ENCODE assay signal across 20 cellular contexts in the genomic region with DNA sequence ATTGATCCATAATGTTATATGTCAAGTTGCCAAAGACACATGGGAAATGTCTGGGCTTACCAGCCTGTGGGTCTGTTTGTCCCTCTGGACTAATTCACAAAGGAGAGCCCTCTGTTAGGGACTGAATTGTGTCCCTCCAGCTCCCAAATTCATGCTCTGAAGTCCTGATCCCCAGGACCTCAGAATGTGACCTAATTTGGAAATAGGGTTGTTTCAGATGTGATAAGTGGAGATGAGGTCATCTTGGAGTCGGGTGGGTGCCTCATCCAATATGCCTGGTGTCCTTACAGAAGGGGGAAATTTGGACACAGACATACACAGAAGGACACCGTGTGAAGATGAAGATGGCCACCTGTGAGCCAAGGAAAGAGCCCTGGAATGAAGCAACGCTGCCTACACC. TPM values are rescaled to one million over a fixed set of nuclear protein-coding genes. Genes with fewer than 3 reads are reported as not detected.
A peak's percentile ranks its signal among the peaks of the same experiment; 100 is the strongest.
DNase-seq lines count a peak whose midpoint lies in the region; TF ChIP-seq lines count a peak whose summit lies in the region.
"Had no signal": no experiment of that assay in that cellular context is flagged by ENCODE, and none has a peak within 500 bp of the region (broad histone marks: within the 10 kb centered on the region; RNA-seq: fewer than 3 reads in every experiment).

No MANE protein-coding gene starts in this region.

- H3K27ac Mint-ChIP-seq in neural progenitor cell: peak overlapping the region; percentile 95
- H3K27ac Mint-ChIP-seq: activated naive CD4-positive, alpha-beta T cell treated with anti-CD3 and anti-CD28 coated beads, Interleukin-2, amount 50 U/mL, for 72 hours had no signal

- H3K36me3 Mint-ChIP-seq in neural progenitor cell: no peaks in the 10 kb centered on the region
- H3K36me3 Mint-ChIP-seq: activated naive CD4-positive, alpha-beta T cell treated with anti-CD3 and anti-CD28 coated beads, Interleukin-2, amount 50 U/mL, for 72 hours; brain; naive thymus-derived CD8-positive, alpha-beta T cell had no signal

- peaks cover 9% of the 10 kb centered on the region for H3K27me3 Mint-ChIP-seq in neural progenitor cell (ENCODE audit: insufficient read depth, low read depth)
- H3K27me3 Mint-ChIP-seq: brain had no signal

- H3K27me3 ChIP-seq in right atrium auricular region (no peaks in the 10 kb centered on the region), left ventricle myocardium inferior (ENCODE audit: low read depth) (no peaks in the 10 kb centered on the region), neural progenitor cell (no peaks in the 10 kb centered on the region), uterus (no peaks in the 10 kb centered on the region), PC-9 (ENCODE audit: insufficient read depth, low read depth) (no peaks in the 10 kb centered on the region)
- H3K27me3 ChIP-seq: spleen had no signal

- TF ChIP-seq CTCF in right atrium auricular region (IDR thresholded peaks at IDR 0.05) (no peak), left ventricle myocardium inferior (IDR thresholded peaks at IDR 0.05; ENCODE audit: borderline replicate concordance) (no peak), coronary artery (IDR thresholded peaks at IDR 0.05) (no peak), neural progenitor cell (IDR thresholded peaks at IDR 0.05) (no peak), uterus (IDR thresholded peaks at IDR 0.05) (no peak), PC-9 (conservative IDR thresholded peaks at IDR 0.05) (no peak)

- H3F3A ChIP-seq in neural progenitor cell (ENCODE audit: low read depth) (no peaks in the 10 kb centered on the region), PC-9 (ENCODE audit: insufficient read depth, low read depth) (no peaks in the 10 kb centered on the region)

- H3K9ac ChIP-seq in neural progenitor cell: no peak overlapping the region

- H3K79me2 ChIP-seq in neural progenitor cell (ENCODE audit: low read depth) (no peaks in the 10 kb centered on the region), PC-9 (ENCODE audit: low read depth) (no peaks in the 10 kb centered on the region)

- no TSS peak for BruUV-seq in PC-9 (replicated peaks; lab: Mats Ljungman, UMichigan)

- no peaks in the 10 kb centered on the region for H4K20me1 ChIP-seq in neural progenitor cell (ENCODE audit: low read depth)
- no peaks in the 10 kb centered on the region for H4K20me1 ChIP-seq in PC-9 (ENCODE audit: insufficient read depth)

- POLR2A ChIA-PET in PC-9 (lab: Charles Lee; ENCODE audit: unreplicated experiment): no interaction called here

- H3K27ac ChIP-seq in right atrium auricular region (peak overlapping the region; percentile 46 to 55), left ventricle myocardium inferior (replicated peaks) (no peak overlapping the region), coronary artery (peak overlapping the region; percentile 72 to 89), neural progenitor cell (no peak overlapping the region), uterus (peak overlapping the region; percentile 27 to 50), PC-9 (no peak overlapping the region)

- intact Hi-C loops in left ventricle myocardium inferior (cut with micrococcal nuclease) (no loop called here), uterus (cut with DNase I; ENCODE audit: low total_unique reads) (no loop called here), PC-9 (cut with micrococcal nuclease; ENCODE audit: unreplicated experiment) (no loop called here)

- H3K9me3 Mint-ChIP-seq in neural progenitor cell: no peaks in the 10 kb centered on the region
- H3K9me3 Mint-ChIP-seq: activated naive CD4-positive, alpha-beta T cell treated with anti-CD3 and anti-CD28 coated beads, Interleukin-2, amount 50 U/mL, for 72 hours; naive thymus-derived CD8-positive, alpha-beta T cell had no signal

- H3K9me3 ChIP-seq in right atrium auricular region (no peaks in the 10 kb centered on the region), left ventricle myocardium inferior (replicated peaks) (no peaks in the 10 kb centered on the region), neural progenitor cell (ENCODE audit: low read depth) (no peaks in the 10 kb centered on the region), uterus (no peaks in the 10 kb centered on the region), PC-9 (ENCODE audit: insufficient read depth, low read depth) (no peaks in the 10 kb centered on the region)
- H3K9me3 ChIP-seq: spleen had no signal

- no peak for DNase-seq in right atrium auricular region (ENCODE audit: low spot score)
- no peak for DNase-seq in left ventricle myocardium inferior
- DNase-seq in coronary artery (ENCODE audit: low spot score): no peak
- DNase-seq in neural progenitor cell (ENCODE audit: low spot score): no peak
- DNase-seq in uterus: no peak
- DNase-seq in NCI-H2081 treated with DMSO at 0.1 percent for 48 hours (lab: John Stamatoyannopoulos, UW): no peak
- DNase-seq in H4 (ENCODE audit: low spot score): no peak
- DNase-seq in PC-9: no peak
- DNase-seq: activated CD4-positive, CD25-positive, alpha-beta regulatory T cell; activated CD8-positive, alpha-beta memory T cell treated with anti-CD3 and anti-CD28 coated beads for 24 hours; naive thymus-derived CD8-positive, alpha-beta T cell; NCI-H1417 treated with DMSO at 0.1 percent for 48 hours; NCI-H2171 treated with DMSO at 0.1 percent for 48 hours; NCI-H526 treated with DMSO at 0.1 percent for 48 hours; SIG-M5; spleen; T-helper 2 cell had no signal

- no peak overlapping the region for H3K4me2 ChIP-seq in neural progenitor cell
- H3K4me2 ChIP-seq in PC-9: no peak overlapping the region

- CTCF ChIA-PET in PC-9 (lab: Charles Lee): no interaction called here

- H2AFZ ChIP-seq in neural progenitor cell (replicated peaks) (no peak overlapping the region), PC-9 (no peak overlapping the region)

- H3K9me2 ChIP-seq in PC-9 (ENCODE audit: insufficient read depth): no peaks in the 10 kb centered on the region

- H3K4me3 Mint-ChIP-seq in neural progenitor cell: no peak overlapping the region
- H3K4me3 Mint-ChIP-seq: brain; naive thymus-derived CD8-positive, alpha-beta T cell had no signal

- H3K4me1 ChIP-seq in right atrium auricular region (peaks cover 0 to 30% of the 10 kb centered on the region in 2 donors), left ventricle myocardium inferior (peaks cover 10% of the 10 kb centered on the region), neural progenitor cell (peaks cover 12% of the 10 kb centered on the region), uterus (no peaks in the 10 kb centered on the region), PC-9 (replicated peaks; ENCODE audit: insufficient read depth) (no peaks in the 10 kb centered on the region)

- no peak overlapping the region for H3K4me3 ChIP-seq in right atrium auricular region
- no peak overlapping the region for H3K4me3 ChIP-seq in left ventricle myocardium inferior
- H3K4me3 ChIP-seq in coronary artery: peak overlapping the region; percentile 42
- no peak overlapping the region for H3K4me3 ChIP-seq in neural progenitor cell
- H3K4me3 ChIP-seq in uterus: no peak overlapping the region
- H3K4me3 ChIP-seq in PC-9: no peak overlapping the region
- H3K4me3 ChIP-seq: GM12878, spleen had no signal

- H3K36me3 ChIP-seq in right atrium auricular region: no peaks in the 10 kb centered on the region
- H3K36me3 ChIP-seq in left ventricle myocardium inferior: no peaks in the 10 kb centered on the region
- H3K36me3 ChIP-seq in neural progenitor cell: no peaks in the 10 kb centered on the region
- H3K36me3 ChIP-seq in uterus: no peaks in the 10 kb centered on the region
- no peaks in the 10 kb centered on the region for H3K36me3 ChIP-seq in PC-9 (ENCODE audit: low read depth)
- H3K36me3 ChIP-seq: spleen had no signal

- peaks cover 39% of the 10 kb centered on the region for H3K4me1 Mint-ChIP-seq in neural progenitor cell

- no peak for TF ChIP-seq POLR2A in uterus (IDR thresholded peaks at IDR 0.05)

RNA-seq across cellular contexts. Expression of a gene that starts 41.4 kb away (rescaled TPM):
- total RNA-seq in right atrium auricular region (10 to 100 TPM; 32.3 to 32.6 TPM), left ventricle myocardium inferior (30.2 TPM), neural progenitor cell (ENCODE audit: low replicate concordance) (22.3 and 36.1 TPM in 2 replicates), uterus (100 to 1,000 TPM in 3 of 4 donors, 10 to 100 TPM in 1; 78.5 to 143 (median 122) TPM), PC-9 (2021) (28.5 and 38.0 TPM in 2 replicates)
- total RNA-seq in H4 (2014; rRNA removed; shearing (Covaris generic)): 8.2 and 12.8 TPM in 2 replicates

Comparison
In these comparisons a context has a peak if more than half of its experiments do, and no peak if none do; other contexts are left out.
1. H3K27ac ChIP-seq: peak in right atrium auricular region (2 of 2), coronary artery (2 of 2) and uterus (2 of 2); none in left ventricle myocardium inferior (single experiment), neural progenitor cell (single experiment) and PC-9 (single experiment).